28 cellular contexts compared by ENCODE assay signal in genomic region chr22:22133910-22134309, GRCh38.
DNase-seq lines count a peak whose midpoint lies in the region; ATAC-seq, FAIRE-seq and TF ChIP-seq lines count a peak whose summit lies in the region.
"Had no signal": no experiment of that assay in that cellular context is flagged by ENCODE, and none has a peak within 500 bp of the region (broad histone marks: within the 10 kb centered on the region; RNA-seq: fewer than 3 reads in every experiment).

No MANE protein-coding gene starts in this region.

- no peak for FAIRE-seq in K562 (lab: Jason Lieb, UNC)
- FAIRE-seq: A204.1, A549, D721Med had no signal

- DNase-seq in K562 (ENCODE audit: extremely low read depth in 1 of 4, low spot score in 3 of 4) (no peak), DMS79 (lab: John Stamatoyannopoulos, UW) (no peak)
- DNase-seq: 8988T; ACHN; AML-193; BE2C; C1 segment of cervical spinal cord; Caco-2; Calu3; CD4-positive, alpha-beta memory T cell; CD4-positive, alpha-beta T cell; CD4-positive, CD25-positive, alpha-beta regulatory T cell; CD8-positive, alpha-beta memory T cell; CD8-positive, alpha-beta T cell; COR-L47; DMS 273 treated with DMSO at 0.1 percent for 48 hours; DMS153; DMS53; DMS79 treated with DMSO at 0.1 percent for 48 hours; DND-41; EL had no signal

- POLR2A ChIA-PET in K562 (lab: Yijun Ruan, JAX): interaction anchor here (0.9 to 8.6 kb wide), 10 partner anchors 8 to 254 kb away, joined by 3 to 81 read pairs (median 4); no protein-coding TSS in a partner anchor

- no peak overlapping the region for H3K4me2 ChIP-seq in K562 (ENCODE audit: insufficient read depth, low read length)
- H3K4me2 ChIP-seq: A549; BLaER1; BLaER1 treated with 17β-estradiol and CSF1 and Interleukin-3, amounts not matched to agents 10 nM and 100 nM had no signal

- in situ Hi-C loops in K562 (cut with MboI): no loop called here

- TF ChIP-seq POLR2A in K562 (conservative IDR thresholded peaks at IDR 0.05): no peak

- TF ChIP-seq CTCF in K562 (IDR thresholded peaks at IDR 0.05 in 2 of 3, conservative IDR thresholded peaks at IDR 0.05 in 1 of 3; ENCODE audit: insufficient read depth in 2 of 3, low read depth in 1 of 3, low read length in 3 of 3): no peak

- TF ChIP-seq RAD21 in K562 (CRISPR knock-in tag; conservative IDR thresholded peaks at IDR 0.05 in 1 of 2, IDR thresholded peaks at IDR 0.05 in 1 of 2): no peak

- no peaks in the 10 kb centered on the region for H4K20me1 ChIP-seq in K562 (replicated peaks; ENCODE audit: control insufficient read depth, insufficient read depth, low read length)
- H4K20me1 ChIP-seq: BLaER1; BLaER1 treated with 17β-estradiol and CSF1 and Interleukin-3, amounts not matched to agents 10 nM and 100 nM had no signal

- WGBS in K562 (ENCODE audit: insufficient coverage, low coverage, missing lambda C conversion rate): 7% methylated on average over 5 of the region's 5 CpGs

- BruUV-seq in K562 (replicated peaks; lab: Mats Ljungman, UMichigan): no TSS peak

- no peak for TF ChIP-seq EP300 in K562 (IDR thresholded peaks at IDR 0.05; ENCODE audit: low read length)

- H3K9ac ChIP-seq in K562 (ENCODE audit: insufficient read depth in 1 of 2, low read depth in 2 of 2, low read length in 2 of 2): no peak overlapping the region
- H3K9ac ChIP-seq: BLaER1; BLaER1 treated with 17β-estradiol and CSF1 and Interleukin-3, amounts not matched to agents 10 nM and 100 nM had no signal

- no peaks in the 10 kb centered on the region for H3K36me3 ChIP-seq in K562 (ENCODE audit: control insufficient read depth, insufficient read depth, low read length)
- H3K36me3 ChIP-seq: BE2C; BLaER1; BLaER1 treated with 17β-estradiol and CSF1 and Interleukin-3, amounts not matched to agents 10 nM and 100 nM had no signal

- H3K79me2 ChIP-seq in K562 (ENCODE audit: control insufficient read depth, insufficient read depth, low read length): no peaks in the 10 kb centered on the region

- CTCF ChIA-PET in K562 (lab: Yijun Ruan, JAX; ENCODE audit: low intra/inter-chr PET ratio): interaction anchor here (0.7 kb wide), 2 partner anchors 34 to 37 kb away, joined by 3 to 4 read pairs; no protein-coding TSS in a partner anchor

- ATAC-seq in K562: no peak
- ATAC-seq: A549; CD8-positive, alpha-beta T cell had no signal

- no peak overlapping the region for H3K27ac ChIP-seq in K562 (ENCODE audit: extremely low read depth, low read depth, low read length)
- H3K27ac ChIP-seq: 22Rv1; A549; BLaER1; BLaER1 treated with 17β-estradiol and CSF1 and Interleukin-3, amounts not matched to agents 10 nM and 100 nM; C4-2B had no signal

- H3K9me1 ChIP-seq in K562 (ENCODE audit: control insufficient read depth, insufficient read depth, low read length): no peaks in the 10 kb centered on the region

- H3K4me3 ChIP-seq in K562: no peak overlapping the region
- H3K4me3 ChIP-seq: A549; BLaER1; BLaER1 treated with 17β-estradiol and CSF1 and Interleukin-3, amounts not matched to agents 10 nM and 100 nM had no signal

- peaks cover 6 to 40% of the 10 kb centered on the region in 2 experiments for H3K27me3 ChIP-seq in K562 (ENCODE audit: control insufficient read depth in 2 of 2, insufficient read depth in 2 of 2, low read length in 2 of 2)
- H3K27me3 ChIP-seq: BLaER1; BLaER1 treated with 17β-estradiol and CSF1 and Interleukin-3, amounts not matched to agents 10 nM and 100 nM had no signal

- H2AFZ ChIP-seq in K562 (ENCODE audit: low read depth, low read length): no peak overlapping the region

- no peaks in the 10 kb centered on the region for H3K9me3 ChIP-seq in K562 (replicated peaks; ENCODE audit: control insufficient read depth, insufficient read depth, low read depth, low read length)
- H3K9me3 ChIP-seq: A549; BE2C; BLaER1; BLaER1 treated with 17β-estradiol and CSF1 and Interleukin-3, amounts not matched to agents 10 nM and 100 nM; Caco-2 had no signal

- no peaks in the 10 kb centered on the region; a peak in 1 of 5 replicates for H3K4me1 ChIP-seq in K562 (replicated peaks in 1 of 2; ENCODE audit: control insufficient read depth in 2 of 2, insufficient read depth in 2 of 2, low read length in 2 of 2)
- H3K4me1 ChIP-seq: A549, BE2C, BLaER1, Caco-2 had no signal

- intact Hi-C loops in K562 (cut with micrococcal nuclease): no loop called here

TF ChIP-seq in K562, 482 proteins besides CTCF, POLR2A, EP300 and RAD21 (continues in another document):
- peak; percentile 72; the same call in 1 of the 2 replicates for TF ChIP-seq ZNF717 (CRISPR knock-in tag; IDR thresholded peaks at IDR 0.05)
- 0 out of 2 replicates have a peak, but pooled peaks have one; percentile 58 for TF ChIP-seq KLF10 (CRISPR knock-in tag; IDR thresholded peaks at IDR 0.05)
- TF ChIP-seq BMI1 (IDR thresholded peaks at IDR 0.05; ENCODE audit: low read length): no peak
- no peak for TF ChIP-seq IRF2 (CRISPR knock-in tag; IDR thresholded peaks at IDR 0.05)
- TF ChIP-seq CAMTA2 (CRISPR knock-in tag; conservative IDR thresholded peaks at IDR 0.05): no peak
- TF ChIP-seq FOXO4 (CRISPR knock-in tag; IDR thresholded peaks at IDR 0.05): no peak
- TF ChIP-seq SMARCC2 (IDR thresholded peaks at IDR 0.05; ENCODE audit: low read depth): no peak
- 0 out of 2 replicates have a peak, but pooled peaks have one; percentile 45 for TF ChIP-seq POLR2H (tag; IDR thresholded peaks at IDR 0.05; ENCODE audit: low read depth)
- no peak for TF ChIP-seq NCOA1 (IDR thresholded peaks at IDR 0.05; ENCODE audit: low read depth)
- TF ChIP-seq MEF2A (IDR thresholded peaks at IDR 0.05; ENCODE audit: control insufficient read depth, low read depth, low read length): no peak
- TF ChIP-seq ZNF551 (CRISPR knock-in tag; IDR thresholded peaks at IDR 0.05): 0 out of 2 replicates have a peak, but pooled peaks have one; percentile 23
- no peak for TF ChIP-seq CCAR2 (IDR thresholded peaks at IDR 0.05; ENCODE audit: low read depth, low read length)
- no peak for TF ChIP-seq ZSCAN32 (CRISPR knock-in tag; IDR thresholded peaks at IDR 0.05)
- TF ChIP-seq CUX1 (CRISPR knock-in tag; IDR thresholded peaks at IDR 0.05): no peak
- TF ChIP-seq HMG20B (CRISPR knock-in tag; IDR thresholded peaks at IDR 0.05): peak; percentile 29; the same call in 1 of the 2 replicates
- no peak for TF ChIP-seq BCOR (IDR thresholded peaks at IDR 0.05)
- TF ChIP-seq ZBTB43 (CRISPR knock-in tag; IDR thresholded peaks at IDR 0.05): no peak
- no peak for TF ChIP-seq BDP1 (IDR thresholded peaks at IDR 0.05; ENCODE audit: insufficient read depth, insufficient read length)
- TF ChIP-seq ZNF780A (CRISPR knock-in tag; IDR thresholded peaks at IDR 0.05): 0 out of 2 replicates have a peak, but pooled peaks have one; percentile 57
